ENCODE assay signal across 8 cellular contexts in genomic region chr3:47578119-47578630, GRCh38. TPM values are rescaled to one million over a fixed set of nuclear protein-coding genes. Genes with fewer than 3 reads are reported as not detected.
DNase-seq lines count a peak whose midpoint lies in the region; ATAC-seq, FAIRE-seq and TF ChIP-seq lines count a peak whose summit lies in the region.

No MANE protein-coding gene starts in this region.

- no peak for DNase-seq in AG04450 (ENCODE audit: low read depth, low spot score)
- peak; percentile 71 for DNase-seq in H54 (ENCODE audit: insufficient read length, low spot score)
- DNase-seq in astrocyte of the hippocampus (ENCODE audit: low read depth, low spot score): peak; percentile 46
- DNase-seq in stimulated activated CD4-positive, alpha-beta T cell treated with anti-CD3 and anti-CD28 coated beads, Interleukin-1b, Interleukin-23, amount 100 ng/mL, for 24 hours (ENCODE audit: low read depth in 4 of 4, low spot score in 1 of 4): peak in 3 of 4 experiments; percentile 7 to 16 (median 13)
- no peak for DNase-seq in SKM-1 (lab: John Stamatoyannopoulos, UW; ENCODE audit: unreplicated experiment)

- H3K9me3 ChIP-seq in AG04450 (ENCODE audit: control insufficient read depth, insufficient read depth, low read length) (no peaks in the 10 kb centered on the region; the same call in 1 of the 2 replicates), iPS-18c (ENCODE audit: control insufficient read depth, insufficient read depth, low read length) (no peaks in the 10 kb centered on the region)

- no peak for FAIRE-seq in H54 (lab: Jason Lieb, UNC)

- H3K36me3 Mint-ChIP-seq in T-helper 1 cell treated with Interleukin-12 subunit alpha and Interleukin-12 subunit beta and Interleukin-4 antibody, amounts not matched to agents 30 μg/mL and 1 μg/mL, for 36 hours (ENCODE audit: low read depth): no peaks in the 10 kb centered on the region

- TF ChIP-seq POLR2A in H54 (IDR thresholded peaks at IDR 0.05; ENCODE audit: low read depth, low read length): no peak

- peaks cover 32% of the 10 kb centered on the region for H3K27me3 ChIP-seq in AG04450 (ENCODE audit: control insufficient read depth, insufficient read depth, low read length)

- no peaks in the 10 kb centered on the region for H3K9me3 Mint-ChIP-seq in T-helper 1 cell treated with Interleukin-12 subunit alpha and Interleukin-12 subunit beta and Interleukin-4 antibody, amounts not matched to agents 30 μg/mL and 1 μg/mL, for 36 hours

- POLR2A ChIA-PET in AG04450 (lab: Yijun Ruan, JAX): interaction anchor here (1.3 kb wide), 1 partner anchor 14 kb away, joined by 3 read pairs; no protein-coding TSS in a partner anchor

- H3K4me1 Mint-ChIP-seq in T-helper 1 cell treated with Interleukin-12 subunit alpha and Interleukin-12 subunit beta and Interleukin-4 antibody, amounts not matched to agents 30 μg/mL and 1 μg/mL, for 36 hours (ENCODE audit: low read depth): no peaks in the 10 kb centered on the region

- no peak for ATAC-seq in HG03571 (IDR thresholded peaks at IDR 0.05; ENCODE audit: unreplicated experiment)

- CTCF ChIA-PET in AG04450 (lab: Charles Lee): interaction anchor here (1.3 kb wide), 1 partner anchor 57 kb away, joined by 3 read pairs; no protein-coding TSS in a partner anchor

- peak overlapping the region; percentile 40 for H3K4me3 Mint-ChIP-seq in T-helper 1 cell treated with Interleukin-12 subunit alpha and Interleukin-12 subunit beta and Interleukin-4 antibody, amounts not matched to agents 30 μg/mL and 1 μg/mL, for 36 hours

- peaks cover 46% of the 10 kb centered on the region for H3K27me3 Mint-ChIP-seq in T-helper 1 cell treated with Interleukin-12 subunit alpha and Interleukin-12 subunit beta and Interleukin-4 antibody, amounts not matched to agents 30 μg/mL and 1 μg/mL, for 36 hours (ENCODE audit: low read depth)

- H3K4me3 ChIP-seq in AG04450 (ENCODE audit: low read depth, low read length) (peak overlapping the region; percentile 54), iPS-18c (ENCODE audit: insufficient read depth, low read depth, low read length) (peak overlapping the region; percentile 58; the same call in 1 of the 2 replicates)

- no peak overlapping the region for H3K27ac ChIP-seq in AG04450 (ENCODE audit: low read depth, low read length)

- no peak for TF ChIP-seq CTCF in AG04450 (IDR thresholded peaks at IDR 0.05; ENCODE audit: low read depth, low read length)

- H3K27ac Mint-ChIP-seq in T-helper 1 cell treated with Interleukin-12 subunit alpha and Interleukin-12 subunit beta and Interleukin-4 antibody, amounts not matched to agents 30 μg/mL and 1 μg/mL, for 36 hours: no peak overlapping the region

RNA-seq across cellular contexts. Expression of gene CSPG5, which starts 0.5 kb away (rescaled TPM):
- not detected in 2 replicates for polyA plus RNA-seq in AG04450 (2011; rRNA removed)
- polyA minus RNA-seq in AG04450 (2011; rRNA and poly(A)+ RNA removed): 0.05 and 0.13 TPM in 2 replicates

Comparison
In these comparisons a context has a peak if more than half of its experiments do, and no peak if none do; other contexts are left out.
1. DNase-seq: peak in H54 (single experiment), astrocyte of the hippocampus (single experiment) and stimulated activated CD4-positive, alpha-beta T cell treated with anti-CD3 and anti-CD28 coated beads, Interleukin-1b, Interleukin-23, amount 100 ng/mL, for 24 hours (3 of 4); none in AG04450 (single experiment) and SKM-1 (single experiment).